In genomic region chr3:171013822-171014748, GRCh38 we compare ENCODE assay signal across 1 cellular context.
TF ChIP-seq lines count a peak whose summit lies in the region.

No MANE protein-coding gene starts in this region.

TF ChIP-seq in K562, 482 proteins besides CTCF, POLR2A, EP300 and RAD21 (continued from another document):
- TF ChIP-seq TRIM24 (IDR thresholded peaks at IDR 0.05) (peak in 1 of 2 experiments; percentile 29; a peak in 1 of 4 replicates), SIRT6 (IDR thresholded peaks at IDR 0.05; ENCODE audit: low read depth, low read length) (no peak), ZNF766 (CRISPR knock-in tag; conservative IDR thresholded peaks at IDR 0.05) (0 out of 2 replicates have a peak, but pooled peaks have one; percentile 28), ARID1B (IDR thresholded peaks at IDR 0.05) (peak; percentile 78), CEBPG (CRISPR knock-in tag; IDR thresholded peaks at IDR 0.05) (no peak), CEBPG (tag; conservative IDR thresholded peaks at IDR 0.05 in 1 of 2, IDR thresholded peaks at IDR 0.05 in 1 of 2) (peak; percentile 87 to 89), L3MBTL2 (IDR thresholded peaks at IDR 0.05) (no peak), CCNT2 (IDR thresholded peaks at IDR 0.05; ENCODE audit: borderline replicate concordance, extremely low read depth, insufficient read length, low read depth, low read length) (peak; percentile 2), PHB2 (IDR thresholded peaks at IDR 0.05; ENCODE audit: low read depth) (no peak), SMARCE1 (IDR thresholded peaks at IDR 0.05) (peak; percentile 58; the same call in 1 of the 2 replicates), POLR3A (IDR thresholded peaks at IDR 0.05; ENCODE audit: borderline replicate concordance, extremely low read depth, insufficient read depth, insufficient read length) (no peak), SMARCC2 (IDR thresholded peaks at IDR 0.05; ENCODE audit: low read depth) (0 out of 2 replicates have a peak, but pooled peaks have one; percentile 25), NCOR1 (IDR thresholded peaks at IDR 0.05) (peak; percentile 48; the same call in 1 of the 2 replicates), DPF2 (IDR thresholded peaks at IDR 0.05) (peak; percentile 54; the same call in 1 of the 2 replicates), NR2C1 (IDR thresholded peaks at IDR 0.05) (peak; percentile 33; the same call in 1 of the 2 replicates), NR2C1 (tag; IDR thresholded peaks at IDR 0.05) (peak; percentile 71), ZNF274 (IDR thresholded peaks at IDR 0.05; ENCODE audit: borderline replicate concordance, low read depth, low read length) (no peak), ATF1 (CRISPR knock-in tag; IDR thresholded peaks at IDR 0.05) (no peak), ATF1 (tag; IDR thresholded peaks at IDR 0.05) (no peak), MEIS2 (IDR thresholded peaks at IDR 0.05; ENCODE audit: partially characterized antibody) (peak; percentile 20), TAL1 (IDR thresholded peaks at IDR 0.05) (peak; percentile 36; the same call in 1 of the 2 replicates), CHD1 (IDR thresholded peaks at IDR 0.05; ENCODE audit: low read length) (no peak), ESRRA (IDR thresholded peaks at IDR 0.05; ENCODE audit: borderline replicate concordance, low read depth) (peak; percentile 75; the same call in 1 of the 2 replicates), CBFA2T2 (conservative IDR thresholded peaks at IDR 0.05) (peak; percentile 44; the same call in 1 of the 2 replicates), BHLHE40 (IDR thresholded peaks at IDR 0.05; ENCODE audit: low read length) (no peak), FOXA1 (IDR thresholded peaks at IDR 0.05; ENCODE audit: borderline replicate concordance) (peak; percentile 43; the same call in 1 of the 2 replicates), SMARCA4 (IDR thresholded peaks at IDR 0.05) (peak; percentile 49; the same call in 1 of the 2 replicates), JUN (IDR thresholded peaks at IDR 0.05; ENCODE audit: borderline replicate concordance, low read depth, low read length) (no peak), JUN (CRISPR knock-in tag; IDR thresholded peaks at IDR 0.05; ENCODE audit: borderline replicate concordance) (no peak), FOSL1 (tag; conservative IDR thresholded peaks at IDR 0.05) (0 out of 2 replicates have a peak, but pooled peaks have one; percentile 20), FOXM1 (IDR thresholded peaks at IDR 0.05; ENCODE audit: low read depth) (peak; percentile 52; the same call in 1 of the 2 replicates), FOXM1 (CRISPR knock-in tag; IDR thresholded peaks at IDR 0.05; ENCODE audit: low read depth) (no peak), FOXA3 (CRISPR knock-in tag; conservative IDR thresholded peaks at IDR 0.05 in 1 of 2, IDR thresholded peaks at IDR 0.05 in 1 of 2) (peak in 1 of 2 experiments; percentile 95; a peak in 2 of 4 replicates), C11orf30 (IDR thresholded peaks at IDR 0.05; ENCODE audit: low read depth) (no peak), HMBOX1 (IDR thresholded peaks at IDR 0.05) (peak; percentile 30; the same call in 1 of the 2 replicates), RCOR1 (IDR thresholded peaks at IDR 0.05; ENCODE audit: borderline replicate concordance in 1 of 2, low read depth in 2 of 2, low read length in 2 of 2) (peak in 1 of 2 experiments; percentile 87; a peak in 2 of 4 replicates), KDM1A (IDR thresholded peaks at IDR 0.05) (peak; percentile 33 to 38; a peak in 2 of 4 replicates), LEF1 (IDR thresholded peaks at IDR 0.05) (peak; percentile 23; the same call in 1 of the 2 replicates), TEAD4 (IDR thresholded peaks at IDR 0.05; ENCODE audit: low read length) (peak; percentile 75), TEAD4 (CRISPR knock-in tag; IDR thresholded peaks at IDR 0.05; ENCODE audit: borderline replicate concordance) (no peak), CBFA2T3 (IDR thresholded peaks at IDR 0.05) (peak; percentile 74), HEY1 (CRISPR knock-in tag; IDR thresholded peaks at IDR 0.05; ENCODE audit: borderline replicate concordance) (peak; percentile 70; the same call in 1 of the 2 replicates)
- TF ChIP-seq, protein P1, sequence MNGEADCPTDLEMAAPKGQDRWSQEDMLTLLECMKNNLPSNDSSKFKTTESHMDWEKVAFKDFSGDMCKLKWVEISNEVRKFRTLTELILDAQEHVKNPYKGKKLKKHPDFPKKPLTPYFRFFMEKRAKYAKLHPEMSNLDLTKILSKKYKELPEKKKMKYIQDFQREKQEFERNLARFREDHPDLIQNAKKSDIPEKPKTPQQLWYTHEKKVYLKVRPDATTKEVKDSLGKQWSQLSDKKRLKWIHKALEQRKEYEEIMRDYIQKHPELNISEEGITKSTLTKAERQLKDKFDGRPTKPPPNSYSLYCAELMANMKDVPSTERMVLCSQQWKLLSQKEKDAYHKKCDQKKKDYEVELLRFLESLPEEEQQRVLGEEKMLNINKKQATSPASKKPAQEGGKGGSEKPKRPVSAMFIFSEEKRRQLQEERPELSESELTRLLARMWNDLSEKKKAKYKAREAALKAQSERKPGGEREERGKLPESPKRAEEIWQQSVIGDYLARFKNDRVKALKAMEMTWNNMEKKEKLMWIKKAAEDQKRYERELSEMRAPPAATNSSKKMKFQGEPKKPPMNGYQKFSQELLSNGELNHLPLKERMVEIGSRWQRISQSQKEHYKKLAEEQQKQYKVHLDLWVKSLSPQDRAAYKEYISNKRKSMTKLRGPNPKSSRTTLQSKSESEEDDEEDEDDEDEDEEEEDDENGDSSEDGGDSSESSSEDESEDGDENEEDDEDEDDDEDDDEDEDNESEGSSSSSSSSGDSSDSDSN (IDR thresholded peaks at IDR 0.05; ENCODE audit: borderline replicate concordance in 1 of 2, low read depth in 2 of 2, low read length in 2 of 2) = no peak
- TF ChIP-seq, protein P2, sequence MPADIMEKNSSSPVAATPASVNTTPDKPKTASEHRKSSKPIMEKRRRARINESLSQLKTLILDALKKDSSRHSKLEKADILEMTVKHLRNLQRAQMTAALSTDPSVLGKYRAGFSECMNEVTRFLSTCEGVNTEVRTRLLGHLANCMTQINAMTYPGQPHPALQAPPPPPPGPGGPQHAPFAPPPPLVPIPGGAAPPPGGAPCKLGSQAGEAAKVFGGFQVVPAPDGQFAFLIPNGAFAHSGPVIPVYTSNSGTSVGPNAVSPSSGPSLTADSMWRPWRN (IDR thresholded peaks at IDR 0.05; ENCODE audit: low read depth) = peak; percentile 96
